1 cellular context compared by ENCODE assay signal in the genomic region with DNA sequence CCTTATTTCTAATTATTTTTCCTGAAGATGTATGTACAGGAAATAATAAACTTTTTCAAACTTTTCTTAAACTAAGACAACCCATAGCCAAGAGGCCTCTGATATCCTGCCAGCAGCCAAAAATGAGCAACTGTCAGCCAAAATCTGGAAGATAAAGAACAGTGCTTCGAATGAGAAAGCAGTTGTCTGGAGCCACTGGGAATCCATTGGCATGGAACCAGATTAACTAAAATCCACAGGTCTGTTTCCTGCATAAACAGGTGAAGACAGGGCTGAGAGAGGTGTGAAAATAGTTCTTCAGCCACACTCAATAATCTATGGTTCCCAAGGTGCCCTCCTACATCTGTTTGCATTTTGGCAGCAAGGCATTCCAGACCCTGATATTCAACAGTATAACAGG.
TF ChIP-seq lines count a peak whose summit lies in the region.

No MANE protein-coding gene starts in this region.

TF ChIP-seq in WTC11, 78 proteins besides CTCF, POLR2A, EP300 and RAD21 (continued from another document):
- TF ChIP-seq MAX (CRISPR knock-in tag; IDR thresholded peaks at IDR 0.05) (peak; percentile 36; the same call in 1 of the 2 replicates), ESRRA (CRISPR knock-in tag; IDR thresholded peaks at IDR 0.05; ENCODE audit: borderline replicate concordance) (no peak)
TF ChIP-seq in WTC11: peak in this region for 4.
